ENCODE assay signal across 1 cellular context in genomic region chr2:36478999-36479398, GRCh38.
TF ChIP-seq lines count a peak whose summit lies in the region.

No MANE protein-coding gene starts in this region.

TF ChIP-seq in HCT116, 20 proteins besides CTCF, POLR2A, EP300 and RAD21 (continued from another document):
- TF ChIP-seq REST (IDR thresholded peaks at IDR 0.05; ENCODE audit: low read depth) (no peak), EZH2 (IDR thresholded peaks at IDR 0.05) (no peak), SP1 (IDR thresholded peaks at IDR 0.05; ENCODE audit: low read depth) (no peak), CEBPB (IDR thresholded peaks at IDR 0.05; ENCODE audit: low read depth) (no peak), TCF7L2 (IDR thresholded peaks at IDR 0.05; ENCODE audit: borderline replicate concordance, extremely low read depth, insufficient read depth, insufficient read length) (no peak), FOSL1 (IDR thresholded peaks at IDR 0.05; ENCODE audit: low read depth) (no peak), ZNF274 (IDR thresholded peaks at IDR 0.05; ENCODE audit: low read depth, low read length) (no peak)
